In genomic region chr11:42827845-42828244, GRCh38 we compare ENCODE assay signal across 8 cellular contexts.
"Had no signal": no experiment of that assay in that cellular context is flagged by ENCODE, and none has a peak within 500 bp of the region (broad histone marks: within the 10 kb centered on the region; RNA-seq: fewer than 3 reads in every experiment).

No MANE protein-coding gene starts in this region.

- H2AFZ ChIP-seq: GM23248 had no signal

- ATAC-seq: HCT116 had no signal

- H3K9ac ChIP-seq: GM23248 had no signal

- H3K27ac ChIP-seq: GM23248 had no signal

- H3K36me3 ChIP-seq: HAP-1 had no signal

- DNase-seq: GM23248, GOT3, H7, H9, HCEC 1CT, HFFc6 had no signal

- H3K9me3 ChIP-seq: HAP-1 had no signal

- H3K4me3 Mint-ChIP-seq: H9, HFFc6 had no signal

- H3K9me3 Mint-ChIP-seq: H9 had no signal

- H3K4me3 ChIP-seq: GM23248, HAP-1 had no signal

- H3K27ac Mint-ChIP-seq: HFFc6 had no signal

- H3K4me1 ChIP-seq: HAP-1 had no signal
